Comparison of ENCODE assay signal across 12 cellular contexts in the genomic region with DNA sequence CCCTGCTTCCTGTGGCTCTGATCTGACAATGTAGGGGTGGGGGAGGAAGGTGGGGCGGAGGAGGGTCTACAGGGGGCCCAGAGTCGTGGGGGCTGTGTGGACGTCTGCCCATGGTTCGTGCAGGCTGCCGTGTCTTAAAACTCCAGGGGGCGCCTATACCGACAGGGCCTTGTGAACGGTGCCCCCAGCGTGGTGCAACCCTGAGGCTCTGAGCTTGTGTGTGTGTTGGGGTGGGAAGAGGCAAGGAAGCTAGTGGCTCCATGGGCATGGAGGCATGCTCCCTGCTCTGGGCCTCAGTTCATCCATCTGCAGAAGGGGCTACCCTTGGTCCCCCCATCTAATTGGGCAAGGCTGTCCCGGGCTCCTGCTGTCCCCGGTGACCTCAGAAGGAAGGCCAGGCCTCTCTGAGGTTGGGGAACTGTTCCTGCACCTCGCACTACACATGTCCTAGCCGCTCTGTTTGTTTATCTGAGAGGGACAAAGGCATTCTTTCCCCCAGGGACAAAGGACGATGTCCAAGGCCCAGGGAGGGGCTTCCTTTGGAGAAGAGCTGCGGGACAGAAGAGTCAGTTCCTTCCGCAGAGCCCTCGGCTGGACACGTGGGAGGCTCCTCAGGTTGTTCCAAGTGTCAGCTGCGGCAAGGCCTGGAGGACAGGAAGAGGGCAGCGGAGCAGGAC. TPM values are rescaled to one million over a fixed set of nuclear protein-coding genes. Genes with fewer than 3 reads are reported as not detected.
DNase-seq lines count a peak whose midpoint lies in the region; FAIRE-seq and TF ChIP-seq lines count a peak whose summit lies in the region.
"Had no signal": no experiment of that assay in that cellular context is flagged by ENCODE, and none has a peak within 500 bp of the region (broad histone marks: within the 10 kb centered on the region; RNA-seq: fewer than 3 reads in every experiment).

No MANE protein-coding gene starts in this region.

- H3K9ac ChIP-seq in NT2/D1 (ENCODE audit: insufficient read length, low read depth) (peak overlapping the region; percentile 64), endothelial cell of umbilical vein (replicated peaks; ENCODE audit: extremely low read depth, insufficient read depth, low read length) (no peak overlapping the region)

- H3K27ac ChIP-seq in endothelial cell of umbilical vein (ENCODE audit: insufficient read depth, low read depth, low read length) (no peak overlapping the region), tibial nerve (no peak overlapping the region)

- H3K27me3 ChIP-seq in NT2/D1 (ENCODE audit: insufficient read depth, insufficient read length) (peaks cover 11% of the 10 kb centered on the region), endothelial cell of umbilical vein (ENCODE audit: control insufficient read depth in 2 of 2, insufficient read depth in 2 of 2, low read length in 2 of 2) (no peaks in the 10 kb centered on the region), tibial nerve (peaks cover 0 to 48% of the 10 kb centered on the region in 2 donors)
- H3K27me3 ChIP-seq: thyroid gland had no signal

- no peak overlapping the region for H2AFZ ChIP-seq in endothelial cell of umbilical vein (ENCODE audit: low read depth, low read length)

- no peaks in the 10 kb centered on the region for H3K79me2 ChIP-seq in endothelial cell of umbilical vein (ENCODE audit: control insufficient read depth, insufficient read depth, low read length)

- H3K36me3 ChIP-seq in NT2/D1 (ENCODE audit: insufficient read depth, insufficient read length, low read length) (no peaks in the 10 kb centered on the region), endothelial cell of umbilical vein (ENCODE audit: control insufficient read depth in 2 of 2, extremely low read depth in 1 of 2, insufficient read depth in 2 of 2, low read length in 2 of 2) (no peaks in the 10 kb centered on the region), tibial nerve (no peaks in the 10 kb centered on the region)
- H3K36me3 ChIP-seq: thyroid gland had no signal

- CTCF ChIA-PET in endothelial cell of umbilical vein (lab: Charles Lee), result interaction anchor here (0.6 to 0.9 kb wide), 3 partner anchors 10 to 69 kb away, joined by 3 to 4 read pairs (median 3); no protein-coding TSS in a partner anchor

- H3K9me1 ChIP-seq in endothelial cell of umbilical vein (replicated peaks; ENCODE audit: control insufficient read depth, extremely low read depth, insufficient read depth, low read length), result no peaks in the 10 kb centered on the region

- no peak for TF ChIP-seq CTCF in endothelial cell of umbilical vein (IDR thresholded peaks at IDR 0.05; ENCODE audit: extremely low read depth in 1 of 2, insufficient read depth in 1 of 2, low read depth in 1 of 2, low read length in 2 of 2)
- peak; percentile 27 for TF ChIP-seq CTCF in retinal pigment epithelial cell (conservative IDR thresholded peaks at IDR 0.05; ENCODE audit: low read depth, low read length)
- no peak for TF ChIP-seq CTCF in tibial nerve (IDR thresholded peaks at IDR 0.05)

- no peak for TF ChIP-seq EP300 in tibial nerve (IDR thresholded peaks at IDR 0.05)

- WGBS in tibial nerve, 2 donors, result 43 to 51% methylated on average over 13 to 20 of the region's 20 CpGs

- dilution Hi-C loops in endothelial cell of umbilical vein (cut with MboI; ENCODE audit: extremely low pct_ligation_motif_present, low sequenced_read_pairs), result no loop called here

- DNase-seq in NCI-H1436 (lab: John Stamatoyannopoulos, UW) (peak; percentile 18), NCI-H1436 treated with DMSO at 0.1 percent for 48 hours (lab: John Stamatoyannopoulos, UW) (no peak), NT2/D1 (ENCODE audit: low read depth, low spot score) (no peak), endothelial cell of umbilical vein (ENCODE audit: low read depth, low spot score) (no peak), retinal pigment epithelial cell (ENCODE audit: low read depth) (no peak), tibial nerve (ENCODE audit: low spot score in 2 of 2) (no peak)
- DNase-seq in stimulated activated CD4-positive, alpha-beta T cell treated with anti-CD3 and anti-CD28 coated beads, Interleukin-4, amount 100 ng/mL, for 1 hour, result no peak
- DNase-seq in activated CD4-positive, alpha-beta T cell treated with anti-CD3 and anti-CD28 coated beads for 1 hour, result no peak
- DNase-seq: activated B cell treated with CpG ODN at 0.5 μM for 24 hours, NCI-H526 treated with DMSO at 0.1 percent for 48 hours, thyroid gland had no signal

- no peaks in the 10 kb centered on the region for H3K9me3 ChIP-seq in NT2/D1 (ENCODE audit: insufficient read depth, low read length)
- no peaks in the 10 kb centered on the region for H3K9me3 ChIP-seq in endothelial cell of umbilical vein (replicated peaks; ENCODE audit: control insufficient read depth, insufficient read depth, low read length)
- H3K9me3 ChIP-seq in tibial nerve, result no peaks in the 10 kb centered on the region
- H3K9me3 ChIP-seq: thyroid gland had no signal

- no peaks in the 10 kb centered on the region for H4K20me1 ChIP-seq in endothelial cell of umbilical vein (replicated peaks; ENCODE audit: control insufficient read depth, extremely low read depth, insufficient read depth, low read length)

- FAIRE-seq in endothelial cell of umbilical vein (lab: Jason Lieb, UNC), result peak; percentile 28

- intact Hi-C loops in endothelial cell of umbilical vein (cut with micrococcal nuclease), result loop anchor here (2.0 kb wide), 1 partner anchor 20 kb away; no protein-coding TSS in a partner anchor

- POLR2A ChIA-PET in endothelial cell of umbilical vein (lab: Charles Lee), result no interaction called here

- H3K4me2 ChIP-seq in endothelial cell of umbilical vein (ENCODE audit: insufficient read depth, low read length), result no peak overlapping the region

- no peak overlapping the region for H3K4me3 ChIP-seq in NT2/D1 (ENCODE audit: insufficient read length, low read depth)
- no peak overlapping the region for H3K4me3 ChIP-seq in endothelial cell of umbilical vein (replicated peaks in 1 of 3; ENCODE audit: insufficient read depth in 1 of 3, low read depth in 1 of 3, low read length in 3 of 3)
- no peak overlapping the region for H3K4me3 ChIP-seq in retinal pigment epithelial cell (ENCODE audit: low read length)
- H3K4me3 ChIP-seq in tibial nerve, result no peak overlapping the region
- H3K4me3 ChIP-seq: thyroid gland had no signal

- no peak for TF ChIP-seq POLR2A in endothelial cell of umbilical vein (IDR thresholded peaks at IDR 0.05; ENCODE audit: low read depth, low read length)
- no peak for TF ChIP-seq POLR2A in tibial nerve (IDR thresholded peaks at IDR 0.05)

- BruUV-seq in endothelial cell of umbilical vein (replicated peaks; lab: Mats Ljungman, UMichigan), result no TSS peak

- H3K4me1 ChIP-seq in NT2/D1 (ENCODE audit: insufficient read depth, insufficient read length) (peaks cover 28% of the 10 kb centered on the region), endothelial cell of umbilical vein (ENCODE audit: control insufficient read depth, extremely low read depth, insufficient read depth, low read length) (peaks cover 3% of the 10 kb centered on the region), tibial nerve (peaks cover 0 to 11% (median 0%) of the 10 kb centered on the region in 4 donors)

TF ChIP-seq in endothelial cell of umbilical vein, 7 proteins besides CTCF, POLR2A, EP300 and RAD21:
- no peak for TF ChIP-seq EZH2 (IDR thresholded peaks at IDR 0.05; ENCODE audit: borderline replicate concordance, low read depth, low read length, severe bottlenecking)
- TF ChIP-seq FOS (IDR thresholded peaks at IDR 0.05; ENCODE audit: borderline replicate concordance, insufficient read depth, low read length), result no peak
- TF ChIP-seq JUN (IDR thresholded peaks at IDR 0.05; ENCODE audit: borderline replicate concordance, insufficient read depth, insufficient read length, low read depth), result no peak
- TF ChIP-seq POLR2AphosphoS5 (IDR thresholded peaks at IDR 0.05; ENCODE audit: insufficient read depth, low read depth, low read length), result no peak
- no peak for TF ChIP-seq MAX (IDR thresholded peaks at IDR 0.05; ENCODE audit: insufficient read depth, insufficient read length)
- TF ChIP-seq MYC (IDR thresholded peaks at IDR 0.05; ENCODE audit: low read depth, low read length), result no peak
- TF ChIP-seq GATA2 (IDR thresholded peaks at IDR 0.05; ENCODE audit: insufficient read depth, insufficient read length, low read depth, low read length), result no peak

RNA-seq across cellular contexts. Expression of gene CA4, which starts 13.5 kb away (rescaled TPM):
- total RNA-seq in endothelial cell of umbilical vein (0.29 TPM in 1 of 2 replicates, not detected in the other), tibial nerve (1 to 10 TPM; 1.0 to 8.7 (median 2.3) TPM)
- 0.10 and 0.17 TPM in 2 replicates for polyA plus RNA-seq in endothelial cell of umbilical vein
- 0.14 and 0.17 TPM in 2 replicates for polyA plus RNA-seq in endothelial cell of umbilical vein (2011; cell fraction: cytosol; rRNA removed)
- 0.36 and 0.66 TPM in 2 replicates for polyA plus RNA-seq in endothelial cell of umbilical vein (2011; cell fraction: nucleus; rRNA removed)
- polyA plus RNA-seq in endothelial cell of umbilical vein (2012), result not detected in 2 replicates
- 0.41 TPM in 1 of 2 replicates, not detected in the other for polyA minus RNA-seq in endothelial cell of umbilical vein
- not detected for polyA minus RNA-seq in endothelial cell of umbilical vein (2011; cell fraction: cytosol; rRNA and poly(A)+ RNA removed)
- not detected in 2 replicates for polyA minus RNA-seq in endothelial cell of umbilical vein (2011; cell fraction: nucleus; rRNA and poly(A)+ RNA removed)
- total RNA-seq: activated B cell treated with CpG ODN at 0.5 μM for 24 hours, LHCN-M2 had no signal
